12 cellular contexts compared by ENCODE assay signal in genomic region chr5:103224894-103225246, GRCh38. TPM values are rescaled to one million over a fixed set of nuclear protein-coding genes. Genes with fewer than 3 reads are reported as not detected.
A peak's percentile ranks its signal among the peaks of the same experiment; 100 is the strongest.
DNase-seq lines count a peak whose midpoint lies in the region; ATAC-seq and TF ChIP-seq lines count a peak whose summit lies in the region.
"Had no signal": no experiment of that assay in that cellular context is flagged by ENCODE, and none has a peak within 500 bp of the region (broad histone marks: within the 10 kb centered on the region; RNA-seq: fewer than 3 reads in every experiment).

No MANE protein-coding gene starts in this region.

- H3K4me1 Mint-ChIP-seq in activated CD4-positive, alpha-beta T cell treated with anti-CD3 and anti-CD28 coated beads for 36 hours: no peaks in the 10 kb centered on the region

- DNase-seq in activated CD4-positive, alpha-beta T cell treated with anti-CD3 and anti-CD28 coated beads for 36 hours: no peak
- DNase-seq in activated CD4-positive, alpha-beta T cell treated with anti-CD3 and anti-CD28 coated beads, Interleukin-2, amount 50 U/mL, for 1 hour: no peak
- no peak for DNase-seq in mammary epithelial cell
- no peak for DNase-seq in AG20443 (ENCODE audit: low spot score)
- DNase-seq in hepatocyte (ENCODE audit: low spot score): no peak
- DNase-seq: activated CD8-positive, alpha-beta memory T cell treated with anti-CD3 and anti-CD28 coated beads, Interleukin-2, amount 50 U/mL, for 4 hours; NCI-H1417 treated with DMSO at 0.1 percent for 48 hours had no signal

- in situ Hi-C loops in mammary epithelial cell (cut with MboI; ENCODE audit: low sequenced_read_pairs in 2 of 2): no loop called here

- H3K4me2 ChIP-seq in mammary epithelial cell (ENCODE audit: insufficient read depth, low read depth, low read length) (no peak overlapping the region), parathyroid adenoma (ENCODE audit: low read length) (no peak overlapping the region), hepatocyte (no peak overlapping the region)

- no peak overlapping the region for H3K9ac ChIP-seq in mammary epithelial cell (ENCODE audit: insufficient read depth, low read length)
- no peak overlapping the region for H3K9ac ChIP-seq in parathyroid adenoma

- H2AFZ ChIP-seq in mammary epithelial cell (ENCODE audit: low read depth, low read length) (peak overlapping the region; percentile 77), parathyroid adenoma (peak overlapping the region; percentile 68), hepatocyte (no peak overlapping the region)

- H3K27ac ChIP-seq in mammary epithelial cell (ENCODE audit: insufficient read depth, low read depth, low read length): no peak overlapping the region
- no peak overlapping the region for H3K27ac ChIP-seq in parathyroid adenoma
- H3K27ac ChIP-seq in hepatocyte: no peak overlapping the region

- H3K27me3 Mint-ChIP-seq in activated CD4-positive, alpha-beta T cell treated with anti-CD3 and anti-CD28 coated beads for 36 hours: peaks cover 7% of the 10 kb centered on the region

- H3K4me3 ChIP-seq in mammary epithelial cell (replicated peaks in 1 of 3; ENCODE audit: insufficient read depth in 1 of 3, low read depth in 2 of 3, low read length in 3 of 3) (no peak overlapping the region), parathyroid adenoma (ENCODE audit: low read depth, low read length) (no peak overlapping the region), hepatocyte (no peak overlapping the region)
- H3K4me3 ChIP-seq: lung had no signal

- no peaks in the 10 kb centered on the region for H3K79me2 ChIP-seq in mammary epithelial cell (ENCODE audit: insufficient read depth, low read length)
- H3K79me2 ChIP-seq in parathyroid adenoma: no peaks in the 10 kb centered on the region
- H3K79me2 ChIP-seq in hepatocyte: no peaks in the 10 kb centered on the region

- H3K4me1 ChIP-seq in mammary epithelial cell (ENCODE audit: insufficient read depth, low read length) (no peaks in the 10 kb centered on the region), parathyroid adenoma (no peaks in the 10 kb centered on the region), hepatocyte (ENCODE audit: insufficient read depth) (no peaks in the 10 kb centered on the region)
- H3K4me1 ChIP-seq: BE2C had no signal

- intact Hi-C loops in activated CD4-positive, alpha-beta T cell treated with anti-CD3 and anti-CD28 coated beads for 36 hours (cut with DNase I, micrococcal nuclease): loop anchor here in 1 of 2 experiments (1.0 to 10.0 kb wide), 4 partner anchors 180 to 689 kb away; no protein-coding TSS in a partner anchor
- intact Hi-C loops in mammary epithelial cell (cut with micrococcal nuclease): loop anchor here (2.0 to 10.0 kb wide), 3 partner anchors 183 to 640 kb away; no protein-coding TSS in a partner anchor

- TF ChIP-seq CTCF in LNCAP (IDR thresholded peaks at IDR 0.05) (0 out of 2 replicates have a peak, but pooled peaks have one; percentile 10), mammary epithelial cell (conservative IDR thresholded peaks at IDR 0.05 in 1 of 2, IDR thresholded peaks at IDR 0.05 in 1 of 2; ENCODE audit: extremely low read depth in 1 of 2, insufficient read depth in 1 of 2, low read depth in 1 of 2, low read length in 2 of 2) (no peak), parathyroid adenoma (IDR thresholded peaks at IDR 0.05) (no peak), hepatocyte (IDR thresholded peaks at IDR 0.05; ENCODE audit: poor library complexity) (no peak)

- CTCF ChIA-PET in activated CD4-positive, alpha-beta T cell treated with anti-CD3 and anti-CD28 coated beads for 36 hours (lab: Charles Lee): interaction anchor here (0.6 to 3.1 kb wide), 22 partner anchors 8 to 897 kb away, joined by 3 to 23 read pairs (median 3); partner anchors contain the start of gene MACIR
- CTCF ChIA-PET in mammary epithelial cell (lab: Charles Lee; ENCODE audit: low non-redundant PET): interaction anchor here (0.5 to 0.7 kb wide), 3 partner anchors 92 to 777 kb away, joined by 3 to 7 read pairs (median 3); no protein-coding TSS in a partner anchor

- no peaks in the 10 kb centered on the region for H3K36me3 Mint-ChIP-seq in activated CD4-positive, alpha-beta T cell treated with anti-CD3 and anti-CD28 coated beads for 36 hours (ENCODE audit: low read depth)

- no peaks in the 10 kb centered on the region for H3K9me3 Mint-ChIP-seq in activated CD4-positive, alpha-beta T cell treated with anti-CD3 and anti-CD28 coated beads for 36 hours (ENCODE audit: low read depth)

- H3K9me2 ChIP-seq in hepatocyte (replicated peaks; ENCODE audit: insufficient read depth): no peaks in the 10 kb centered on the region

- dilution Hi-C loops in mammary epithelial cell (cut with HindIII; ENCODE audit: low sequenced_read_pairs): no loop called here

- H3K36me3 ChIP-seq in mammary epithelial cell (ENCODE audit: insufficient read depth, low read length) (no peaks in the 10 kb centered on the region), parathyroid adenoma (ENCODE audit: control insufficient read depth, insufficient read depth, low read length) (no peaks in the 10 kb centered on the region), hepatocyte (replicated peaks; ENCODE audit: insufficient read depth, low read depth) (no peaks in the 10 kb centered on the region)
- H3K36me3 ChIP-seq: BE2C had no signal

- peak; percentile 18 for ATAC-seq in activated CD4-positive, alpha-beta T cell treated with anti-CD3 and anti-CD28 coated beads for 36 hours
- ATAC-seq in GM18907 (IDR thresholded peaks at IDR 0.05; ENCODE audit: unreplicated experiment): no peak

- H3K4me3 Mint-ChIP-seq in activated CD4-positive, alpha-beta T cell treated with anti-CD3 and anti-CD28 coated beads for 36 hours: no peak overlapping the region

- H3K9me3 ChIP-seq in mammary epithelial cell (replicated peaks; ENCODE audit: insufficient read depth, low read length) (no peaks in the 10 kb centered on the region), parathyroid adenoma (ENCODE audit: control insufficient read depth, low read length) (no peaks in the 10 kb centered on the region), hepatocyte (ENCODE audit: low read depth) (no peaks in the 10 kb centered on the region)
- H3K9me3 ChIP-seq: BE2C had no signal

- POLR2A ChIA-PET in activated CD4-positive, alpha-beta T cell treated with anti-CD3 and anti-CD28 coated beads for 36 hours (lab: Charles Lee): no interaction called here

- H4K20me1 ChIP-seq in mammary epithelial cell (ENCODE audit: insufficient read depth, low read length) (no peaks in the 10 kb centered on the region), hepatocyte (ENCODE audit: insufficient read depth, poor library complexity, severe bottlenecking) (no peaks in the 10 kb centered on the region)

- WGBS in mammary epithelial cell (ENCODE audit: low coverage, missing lambda C conversion rate): 79% methylated on average over 4 of the region's 5 CpGs
- WGBS in hepatocyte (ENCODE audit: low lambda C conversion rate, missing lambda C conversion rate): 69% methylated on average over 5 of the region's 5 CpGs

- BruUV-seq in mammary epithelial cell (replicated peaks; lab: Mats Ljungman, UMichigan): no TSS peak

- H3K27me3 ChIP-seq in mammary epithelial cell (ENCODE audit: insufficient read depth, low read length): no peaks in the 10 kb centered on the region
- no peaks in the 10 kb centered on the region for H3K27me3 ChIP-seq in parathyroid adenoma (ENCODE audit: control insufficient read depth, insufficient read depth, low read length)
- H3K27me3 ChIP-seq in hepatocyte: no peaks in the 10 kb centered on the region
- H3K27me3 ChIP-seq: BE2C had no signal

- no peak overlapping the region for H3K27ac Mint-ChIP-seq in activated CD4-positive, alpha-beta T cell treated with anti-CD3 and anti-CD28 coated beads for 36 hours

RNA-seq across cellular contexts. Expression of gene MACIR, which starts 33.7 kb away (rescaled TPM):
- total RNA-seq in activated CD4-positive, alpha-beta T cell treated with anti-CD3 and anti-CD28 coated beads for 36 hours: 1 to 10 TPM; 9.4 to 9.8 TPM
- total RNA-seq in mammary epithelial cell (1 to 10 TPM; 7.2 to 7.5 TPM), hepatocyte (25.5 and 26.4 TPM in 2 replicates)
- polyA plus RNA-seq in mammary epithelial cell (6.6 TPM), hepatocyte (16.0 and 16.5 TPM in 2 replicates)
- 10.3 TPM for polyA minus RNA-seq in mammary epithelial cell
